8 cellular contexts compared by ENCODE assay signal in the genomic region with DNA sequence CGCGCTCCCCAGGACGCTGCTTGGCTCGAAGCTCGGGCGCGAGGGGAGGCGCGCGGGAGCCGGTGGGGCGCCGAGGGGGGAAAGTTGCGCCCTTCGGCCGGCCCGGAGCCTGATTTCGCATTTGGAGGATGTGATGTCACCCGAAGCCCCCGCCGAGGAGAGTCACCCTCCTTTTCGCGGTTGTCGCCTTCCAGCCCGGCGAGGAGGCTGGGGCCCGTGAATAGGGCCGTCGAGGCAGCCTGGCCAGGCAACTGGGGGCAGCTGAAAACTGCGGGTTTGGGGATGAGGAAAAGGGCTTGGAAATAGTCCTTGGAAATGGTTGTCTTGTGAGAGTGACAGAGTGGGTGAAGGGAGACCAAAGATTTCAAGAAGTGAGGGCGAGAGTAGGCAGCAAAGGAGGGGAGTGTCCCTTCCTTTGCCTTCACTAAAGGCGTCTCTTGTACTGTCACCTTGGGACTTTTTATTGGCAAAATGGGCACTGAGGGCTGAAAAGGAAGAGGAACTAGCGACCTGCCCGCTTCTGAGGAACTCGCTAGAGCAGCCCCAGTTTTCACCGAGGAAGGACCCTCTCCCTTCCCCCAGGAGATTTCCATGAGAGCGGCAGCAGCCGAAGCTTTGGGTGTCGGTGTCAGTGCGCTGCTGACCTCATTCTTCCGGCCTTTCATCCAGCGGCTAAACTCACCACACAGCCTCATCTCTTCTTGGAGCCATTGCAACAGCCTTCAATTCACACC. TPM values are rescaled to one million over a fixed set of nuclear protein-coding genes. Genes with fewer than 3 reads are reported as not detected.
A peak's percentile ranks its signal among the peaks of the same experiment; 100 is the strongest.
DNase-seq lines count a peak whose midpoint lies in the region; ATAC-seq, FAIRE-seq and TF ChIP-seq lines count a peak whose summit lies in the region.

A gene (minus strand): TSS at position 86 of the 734 bp plus-strand sequence. CDS start 88 bp downstream, outside the sequence.

- peak within 1 kb of the TSS; percentile 99 for H3K27ac Mint-ChIP-seq in activated naive CD8-positive, alpha-beta T cell treated with anti-CD3 and anti-CD28 coated beads, Interleukin-2, amount 50 U/mL, for 24 hours
- no peak within 1 kb of the TSS for H3K27ac Mint-ChIP-seq in memory B cell

- H3K27me3 Mint-ChIP-seq in activated naive CD8-positive, alpha-beta T cell treated with anti-CD3 and anti-CD28 coated beads, Interleukin-2, amount 50 U/mL, for 24 hours: peaks cover 8% of the 10 kb centered on the region
- peaks cover 34% of the 10 kb centered on the region for H3K27me3 Mint-ChIP-seq in memory B cell

- H3K27ac ChIP-seq in A549 (no peak within 1 kb of the TSS), HL-60 (replicated peaks) (no peak within 1 kb of the TSS)

- peaks cover 44% of the 10 kb centered on the region for H3K36me3 Mint-ChIP-seq in activated naive CD8-positive, alpha-beta T cell treated with anti-CD3 and anti-CD28 coated beads, Interleukin-2, amount 50 U/mL, for 24 hours (ENCODE audit: low read depth)
- peaks cover 9% of the 10 kb centered on the region for H3K36me3 Mint-ChIP-seq in memory B cell

- TF ChIP-seq EP300 in A549 (IDR thresholded peaks at IDR 0.05): no peak

- peak within 1 kb of the TSS; percentile 93 for H3K4me3 Mint-ChIP-seq in activated naive CD8-positive, alpha-beta T cell treated with anti-CD3 and anti-CD28 coated beads, Interleukin-2, amount 50 U/mL, for 24 hours
- peak within 1 kb of the TSS; percentile 81 for H3K4me3 Mint-ChIP-seq in memory B cell

- peaks cover 19% of the 10 kb centered on the region; the same call in 2 of the 3 replicates for H3K4me1 ChIP-seq in A549

- H3K27me3 ChIP-seq in HL-60 (ENCODE audit: insufficient read depth, poor library complexity, severe bottlenecking): peaks cover 37% of the 10 kb centered on the region

- WGBS in A549 (ENCODE audit: missing lambda C conversion rate): 58% methylated on average over 19 of the region's 42 CpGs

- peaks cover 74% of the 10 kb centered on the region for H3K4me1 Mint-ChIP-seq in activated naive CD8-positive, alpha-beta T cell treated with anti-CD3 and anti-CD28 coated beads, Interleukin-2, amount 50 U/mL, for 24 hours
- peaks cover 14% of the 10 kb centered on the region for H3K4me1 Mint-ChIP-seq in memory B cell

- 0 out of 3 replicates have a peak, but pooled peaks cover 2% of the 10 kb centered on the region for H3K9me3 ChIP-seq in A549

- H3K4me2 ChIP-seq in A549: peak within 1 kb of the TSS; percentile 80

- TF ChIP-seq RAD21 in A549 (conservative IDR thresholded peaks at IDR 0.05 in 1 of 2, IDR thresholded peaks at IDR 0.05 in 1 of 2): no peak

- CTCF ChIA-PET in A549 (lab: Yijun Ruan, JAX): interaction anchor here (0.5 to 2.4 kb wide), 3 partner anchors 13 to 26 kb away, joined by 3 to 13 read pairs (median 6); no protein-coding TSS in a partner anchor

- peaks cover 11% of the 10 kb centered on the region for H3K9me3 Mint-ChIP-seq in activated naive CD8-positive, alpha-beta T cell treated with anti-CD3 and anti-CD28 coated beads, Interleukin-2, amount 50 U/mL, for 24 hours
- peaks cover 10% of the 10 kb centered on the region for H3K9me3 Mint-ChIP-seq in memory B cell

- POLR2A ChIA-PET in A549 (lab: Yijun Ruan, JAX): interaction anchor here (0.6 kb wide), 1 partner anchor 143 kb away, joined by 4 read pairs; no protein-coding TSS in a partner anchor

- FAIRE-seq in A549 (lab: Jason Lieb, UNC): no peak

- ATAC-seq in A549: no peak
- peak; percentile 37 for ATAC-seq in activated naive CD8-positive, alpha-beta T cell treated with anti-CD3 and anti-CD28 coated beads, Interleukin-2, amount 50 U/mL, for 24 hours
- ATAC-seq in memory B cell (ENCODE audit: low read depth): peak; percentile 59
- no peak for ATAC-seq in HG02938 (IDR thresholded peaks at IDR 0.05; ENCODE audit: unreplicated experiment)

- H3K4me3 ChIP-seq in A549: peak within 1 kb of the TSS; percentile 31
- peak within 1 kb of the TSS; percentile 11; the same call in 1 of the 2 replicates for H3K4me3 ChIP-seq in HL-60 (replicated peaks; ENCODE audit: insufficient read depth, low read length)

- DNase-seq in A549 (ENCODE audit: low read depth in 1 of 2, low spot score in 1 of 2) (no peak), HL-60 (ENCODE audit: low read depth in 1 of 2, low spot score in 1 of 2) (no peak), memory B cell (ENCODE audit: low spot score in 2 of 2) (peak in 1 of 2 donors; percentile 18), KBM-7 (no peak), NCI-H2029 (lab: John Stamatoyannopoulos, UW) (no peak)
- peak; percentile 80 for DNase-seq in activated naive CD8-positive, alpha-beta T cell treated with anti-CD3 and anti-CD28 coated beads, Interleukin-2, amount 50 U/mL, for 24 hours
- DNase-seq in activated CD4-positive, CD25-positive, alpha-beta regulatory T cell treated with anti-CD3 and anti-CD28 coated beads, Interleukin-2, amount 50 U/mL, for 72 hours: no peak

- in situ Hi-C loops in KBM-7 (cut with MboI; ENCODE audit: low pct_unique_long_range_greater_than_20kb, low sequenced_read_pairs): no loop called here

- no peak for TF ChIP-seq POLR2A in A549 (IDR thresholded peaks at IDR 0.05; ENCODE audit: low read length)

- no peak for TF ChIP-seq CTCF in A549 (IDR thresholded peaks at IDR 0.05)
- TF ChIP-seq CTCF in HL-60 (IDR thresholded peaks at IDR 0.05; ENCODE audit: insufficient read depth, low read length): no peak

TF ChIP-seq in A549, 52 proteins besides CTCF, POLR2A, EP300 and RAD21:
- TF ChIP-seq EHF (CRISPR knock-in tag; IDR thresholded peaks at IDR 0.05) (no peak), CHD2 (IDR thresholded peaks at IDR 0.05; ENCODE audit: low read length, partially characterized antibody) (no peak), BHLHE40 (IDR thresholded peaks at IDR 0.05; ENCODE audit: low read depth, low read length) (no peak)
- TF ChIP-seq, protein P1, sequence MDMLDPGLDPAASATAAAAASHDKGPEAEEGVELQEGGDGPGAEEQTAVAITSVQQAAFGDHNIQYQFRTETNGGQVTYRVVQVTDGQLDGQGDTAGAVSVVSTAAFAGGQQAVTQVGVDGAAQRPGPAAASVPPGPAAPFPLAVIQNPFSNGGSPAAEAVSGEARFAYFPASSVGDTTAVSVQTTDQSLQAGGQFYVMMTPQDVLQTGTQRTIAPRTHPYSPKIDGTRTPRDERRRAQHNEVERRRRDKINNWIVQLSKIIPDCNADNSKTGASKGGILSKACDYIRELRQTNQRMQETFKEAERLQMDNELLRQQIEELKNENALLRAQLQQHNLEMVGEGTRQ (IDR thresholded peaks at IDR 0.05): no peak
TF ChIP-seq in A549: peak in this region for 0.

RNA-seq across cellular contexts. Expression of the gene that starts here (rescaled TPM):
- polyA plus RNA-seq in A549 (2011; rRNA removed): 0.29 and 0.40 TPM in 2 replicates
- 0.06 and 0.07 TPM in 2 replicates for polyA plus RNA-seq in A549 (2012; cell fraction: cytosol; rRNA removed)
- 0.07 and 0.12 TPM in 2 replicates for polyA plus RNA-seq in A549 (2012; cell fraction: nucleus; rRNA removed)
- 0.10 to 0.25 TPM (median 0.22 TPM) in 3 replicates for polyA plus RNA-seq in A549 (2017; fragmentation: RNase III; extraction: RNeasy Plus Mini Kit Qiagen cat#74134 plus additional on column Dnase treatment)
- 0.08 and 0.24 TPM in 2 replicates for polyA minus RNA-seq in A549 (2011; rRNA and poly(A)+ RNA removed)

Comparison
In these comparisons a context has a peak if more than half of its experiments do, and no peak if none do; other contexts are left out.
1. ATAC-seq: peak in activated naive CD8-positive, alpha-beta T cell treated with anti-CD3 and anti-CD28 coated beads, Interleukin-2, amount 50 U/mL, for 24 hours (single experiment) and memory B cell (single experiment); none in A549 (0 of 2) and HG02938 (single experiment).